Comparison of ENCODE assay signal across 8 cellular contexts in the genomic region with DNA sequence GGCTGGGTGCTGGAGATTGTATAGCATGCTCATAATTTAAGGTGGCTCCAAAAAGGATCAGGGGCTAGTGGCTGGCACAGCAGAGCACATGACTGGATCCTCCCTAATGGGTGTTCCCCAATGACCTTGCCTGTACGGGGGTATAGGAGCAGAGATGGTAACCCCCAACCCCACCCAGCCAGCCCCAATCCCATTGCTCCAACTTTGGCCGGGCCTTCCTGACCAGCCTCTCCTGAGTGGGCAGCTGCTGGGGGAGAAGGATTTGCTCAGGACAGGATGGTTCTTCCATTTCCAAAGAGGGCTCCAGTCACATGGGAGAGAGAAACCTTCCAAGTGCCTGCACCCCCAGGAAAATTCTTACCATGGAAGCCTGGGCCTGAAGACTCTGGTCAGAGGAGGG. TPM values are rescaled to one million over a fixed set of nuclear protein-coding genes. Genes with fewer than 3 reads are reported as not detected.
DNase-seq lines count a peak whose midpoint lies in the region; ATAC-seq and TF ChIP-seq lines count a peak whose summit lies in the region.
"Had no signal": no experiment of that assay in that cellular context is flagged by ENCODE, and none has a peak within 500 bp of the region (broad histone marks: within the 10 kb centered on the region; RNA-seq: fewer than 3 reads in every experiment).

No MANE protein-coding gene starts in this region.

- no peaks in the 10 kb centered on the region for H3K36me3 ChIP-seq in GM23338 (ENCODE audit: insufficient read depth)
- no peaks in the 10 kb centered on the region for H3K36me3 ChIP-seq in left lung
- H3K36me3 ChIP-seq in HAP-1 (replicated peaks) = no peaks in the 10 kb centered on the region

- POLR2A ChIA-PET in activated CD8-positive, alpha-beta T cell treated with anti-CD3 and anti-CD28 coated beads for 36 hours (lab: Charles Lee) = interaction anchor here (1.1 to 2.2 kb wide), 2 partner anchors 10 to 15 kb away, joined by 6 to 9 read pairs; a partner anchor contains a TSS

- H3K27me3 Mint-ChIP-seq in GM23338 (ENCODE audit: insufficient read depth, low read depth, poor library complexity) = peaks cover 37% of the 10 kb centered on the region
- H3K27me3 Mint-ChIP-seq in activated CD8-positive, alpha-beta T cell treated with anti-CD3 and anti-CD28 coated beads for 36 hours = no peaks in the 10 kb centered on the region

- no peak overlapping the region for H3K27ac ChIP-seq in GM23338 (ENCODE audit: low read depth)
- H3K27ac ChIP-seq in left lung = peak overlapping the region; percentile 68 to 88

- H3F3A ChIP-seq in GM23338 (replicated peaks; ENCODE audit: low read depth) = peaks cover 14% of the 10 kb centered on the region

- no peaks in the 10 kb centered on the region for H3K9me3 Mint-ChIP-seq in GM23338
- no peaks in the 10 kb centered on the region for H3K9me3 Mint-ChIP-seq in activated CD8-positive, alpha-beta T cell treated with anti-CD3 and anti-CD28 coated beads for 36 hours
- no peaks in the 10 kb centered on the region for H3K9me3 Mint-ChIP-seq in stimulated activated effector memory CD8-positive, alpha-beta T cell treated with anti-CD3 and anti-CD28 coated beads, Interleukin-12 subunit alpha, Interleukin-12 subunit beta, amount 100 ng/mL, for 72 hours

- H4K20me1 ChIP-seq in GM23338 (replicated peaks; ENCODE audit: insufficient read depth) = peaks cover 12% of the 10 kb centered on the region

- peaks cover 54% of the 10 kb centered on the region for H3K27me3 ChIP-seq in GM23338 (ENCODE audit: insufficient read depth)
- peaks cover 0 to 27% of the 10 kb centered on the region in 2 donors for H3K27me3 ChIP-seq in left lung
- H3K27me3 ChIP-seq in HAP-1 (ENCODE audit: low read depth) = no peaks in the 10 kb centered on the region

- intact Hi-C loops in activated CD8-positive, alpha-beta T cell treated with anti-CD3 and anti-CD28 coated beads for 36 hours (cut with micrococcal nuclease) = no loop called here
- intact Hi-C loops in left lung (cut with DNase I) = no loop called here

- CTCF ChIA-PET in activated CD8-positive, alpha-beta T cell treated with anti-CD3 and anti-CD28 coated beads for 36 hours (lab: Charles Lee) = interaction anchor here (1.2 to 19.6 kb wide), 4 partner anchors 12 to 47 kb away, joined by 3 to 310 read pairs (median 4); no protein-coding TSS in a partner anchor

- DNase-seq in GM23338 (ENCODE audit: low spot score) (no peak), left lung (no peak), AG20443 (ENCODE audit: low spot score) (no peak), HAP-1 (ENCODE audit: low spot score in 2 of 2) (no peak)
- no peak for DNase-seq in activated CD8-positive, alpha-beta T cell treated with anti-CD3 and anti-CD28 coated beads for 36 hours
- no peak for DNase-seq in stimulated activated effector memory CD8-positive, alpha-beta T cell treated with anti-CD3 and anti-CD28 coated beads, Interleukin-12 subunit alpha, Interleukin-12 subunit beta, amount 100 ng/mL, for 72 hours (ENCODE audit: low spot score in 2 of 2)

- H3K4me2 ChIP-seq in GM23338 = peak overlapping the region; percentile 88

- no peaks in the 10 kb centered on the region for H3K36me3 Mint-ChIP-seq in GM23338 (ENCODE audit: low read depth)
- H3K36me3 Mint-ChIP-seq in activated CD8-positive, alpha-beta T cell treated with anti-CD3 and anti-CD28 coated beads for 36 hours (ENCODE audit: low read depth) = peaks cover 7% of the 10 kb centered on the region
- peaks cover 13% of the 10 kb centered on the region for H3K36me3 Mint-ChIP-seq in stimulated activated effector memory CD8-positive, alpha-beta T cell treated with anti-CD3 and anti-CD28 coated beads, Interleukin-12 subunit alpha, Interleukin-12 subunit beta, amount 100 ng/mL, for 72 hours

- no peaks in the 10 kb centered on the region for H3K9me3 ChIP-seq in left lung
- H3K9me3 ChIP-seq in HAP-1 = no peaks in the 10 kb centered on the region

- peaks cover 17% of the 10 kb centered on the region for H3K4me1 ChIP-seq in GM23338 (ENCODE audit: insufficient read depth)
- peaks cover 18 to 60% of the 10 kb centered on the region in 2 donors for H3K4me1 ChIP-seq in left lung
- H3K4me1 ChIP-seq in HAP-1 = peaks cover 12% of the 10 kb centered on the region

- in situ Hi-C loops in HAP-1 (cut with MboI; ENCODE audit: low sequenced_read_pairs) = no loop called here

- H3K27ac Mint-ChIP-seq in GM23338 = no peak overlapping the region
- peak overlapping the region; percentile 71 for H3K27ac Mint-ChIP-seq in activated CD8-positive, alpha-beta T cell treated with anti-CD3 and anti-CD28 coated beads for 36 hours
- H3K27ac Mint-ChIP-seq in stimulated activated effector memory CD8-positive, alpha-beta T cell treated with anti-CD3 and anti-CD28 coated beads, Interleukin-12 subunit alpha, Interleukin-12 subunit beta, amount 100 ng/mL, for 72 hours = no peak overlapping the region

- H3K9me2 ChIP-seq in GM23338 (ENCODE audit: insufficient read depth) = no peaks in the 10 kb centered on the region

- no peak overlapping the region for H2AFZ ChIP-seq in GM23338

- no peak for TF ChIP-seq CTCF in GM23338 (conservative IDR thresholded peaks at IDR 0.05; ENCODE audit: low read depth in 2 of 2)
- TF ChIP-seq CTCF in activated CD8-positive, alpha-beta T cell treated with anti-CD3 and anti-CD28 coated beads for 36 hours (IDR thresholded peaks at IDR 0.05) = no peak
- TF ChIP-seq CTCF in left lung (IDR thresholded peaks at IDR 0.05) = no peak

- peaks cover 32% of the 10 kb centered on the region for H3K4me1 Mint-ChIP-seq in GM23338
- peaks cover 68% of the 10 kb centered on the region for H3K4me1 Mint-ChIP-seq in activated CD8-positive, alpha-beta T cell treated with anti-CD3 and anti-CD28 coated beads for 36 hours (ENCODE audit: low read depth)
- H3K4me1 Mint-ChIP-seq in stimulated activated effector memory CD8-positive, alpha-beta T cell treated with anti-CD3 and anti-CD28 coated beads, Interleukin-12 subunit alpha, Interleukin-12 subunit beta, amount 100 ng/mL, for 72 hours = peaks cover 61% of the 10 kb centered on the region

- peak overlapping the region; percentile 66; the same call in 2 of the 3 replicates for H3K4me3 Mint-ChIP-seq in GM23338
- peak overlapping the region; percentile 65 for H3K4me3 Mint-ChIP-seq in activated CD8-positive, alpha-beta T cell treated with anti-CD3 and anti-CD28 coated beads for 36 hours
- peak overlapping the region; percentile 68 for H3K4me3 Mint-ChIP-seq in stimulated activated effector memory CD8-positive, alpha-beta T cell treated with anti-CD3 and anti-CD28 coated beads, Interleukin-12 subunit alpha, Interleukin-12 subunit beta, amount 100 ng/mL, for 72 hours

- H3K4me3 ChIP-seq in GM23338 = no peak overlapping the region
- no peak overlapping the region for H3K4me3 ChIP-seq in left lung
- H3K4me3 ChIP-seq in HAP-1 = no peak overlapping the region

- peaks cover 15% of the 10 kb centered on the region for H3K79me2 ChIP-seq in GM23338 (replicated peaks; ENCODE audit: insufficient read depth)

- ATAC-seq in GM23338 = no peak
- no peak for ATAC-seq in activated CD8-positive, alpha-beta T cell treated with anti-CD3 and anti-CD28 coated beads for 36 hours
- ATAC-seq in left lung = no peak
- ATAC-seq in stimulated activated effector memory CD8-positive, alpha-beta T cell treated with anti-CD3 and anti-CD28 coated beads, Interleukin-12 subunit alpha, Interleukin-12 subunit beta, amount 100 ng/mL, for 72 hours = no peak
- ATAC-seq in GM21529 (IDR thresholded peaks at IDR 0.05; ENCODE audit: unreplicated experiment) = no peak

TF ChIP-seq in GM23338, 12 proteins besides CTCF, POLR2A, EP300 and RAD21 (continues in another document):
- TF ChIP-seq EZH2phosphoT487 (IDR thresholded peaks at IDR 0.05; ENCODE audit: unreplicated experiment) (no peak), STAT1 (IDR thresholded peaks at IDR 0.05; ENCODE audit: unreplicated experiment) (no peak), ZNF114 (CRISPR knock-in tag; IDR thresholded peaks at IDR 0.05) (no peak)
- TF ChIP-seq, protein P1, sequence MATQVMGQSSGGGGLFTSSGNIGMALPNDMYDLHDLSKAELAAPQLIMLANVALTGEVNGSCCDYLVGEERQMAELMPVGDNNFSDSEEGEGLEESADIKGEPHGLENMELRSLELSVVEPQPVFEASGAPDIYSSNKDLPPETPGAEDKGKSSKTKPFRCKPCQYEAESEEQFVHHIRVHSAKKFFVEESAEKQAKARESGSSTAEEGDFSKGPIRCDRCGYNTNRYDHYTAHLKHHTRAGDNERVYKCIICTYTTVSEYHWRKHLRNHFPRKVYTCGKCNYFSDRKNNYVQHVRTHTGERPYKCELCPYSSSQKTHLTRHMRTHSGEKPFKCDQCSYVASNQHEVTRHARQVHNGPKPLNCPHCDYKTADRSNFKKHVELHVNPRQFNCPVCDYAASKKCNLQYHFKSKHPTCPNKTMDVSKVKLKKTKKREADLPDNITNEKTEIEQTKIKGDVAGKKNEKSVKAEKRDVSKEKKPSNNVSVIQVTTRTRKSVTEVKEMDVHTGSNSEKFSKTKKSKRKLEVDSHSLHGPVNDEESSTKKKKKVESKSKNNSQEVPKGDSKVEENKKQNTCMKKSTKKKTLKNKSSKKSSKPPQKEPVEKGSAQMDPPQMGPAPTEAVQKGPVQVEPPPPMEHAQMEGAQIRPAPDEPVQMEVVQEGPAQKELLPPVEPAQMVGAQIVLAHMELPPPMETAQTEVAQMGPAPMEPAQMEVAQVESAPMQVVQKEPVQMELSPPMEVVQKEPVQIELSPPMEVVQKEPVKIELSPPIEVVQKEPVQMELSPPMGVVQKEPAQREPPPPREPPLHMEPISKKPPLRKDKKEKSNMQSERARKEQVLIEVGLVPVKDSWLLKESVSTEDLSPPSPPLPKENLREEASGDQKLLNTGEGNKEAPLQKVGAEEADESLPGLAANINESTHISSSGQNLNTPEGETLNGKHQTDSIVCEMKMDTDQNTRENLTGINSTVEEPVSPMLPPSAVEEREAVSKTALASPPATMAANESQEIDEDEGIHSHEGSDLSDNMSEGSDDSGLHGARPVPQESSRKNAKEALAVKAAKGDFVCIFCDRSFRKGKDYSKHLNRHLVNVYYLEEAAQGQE (IDR thresholded peaks at IDR 0.05; ENCODE audit: unreplicated experiment) = no peak

RNA-seq across cellular contexts. Expression of a gene that starts 15.3 kb away (rescaled TPM):
- total RNA-seq in GM23338 (2014; rRNA removed; shearing (Covaris generic)) = 13.4 and 19.1 TPM in 2 replicates
- 7.5 and 8.3 TPM in 2 replicates for polyA plus RNA-seq in GM23338 (2016; fragmentation: Nextera tagmentation; extraction: Ambion mirVana)
- 100 to 1,000 TPM; 120 to 128 TPM for total RNA-seq in activated CD8-positive, alpha-beta T cell treated with anti-CD3 and anti-CD28 coated beads for 36 hours
- total RNA-seq in left lung = 100 to 1,000 TPM in 1 of 2 donors, 10 to 100 TPM in 1; 36.4 to 165 TPM

RNA-seq across cellular contexts. Expression of a gene that starts 29.2 kb away (rescaled TPM):
- total RNA-seq in GM23338 (2014; rRNA removed; shearing (Covaris generic)) = 3.0 and 3.5 TPM in 2 replicates
- 0.34 and 0.73 TPM in 2 replicates for polyA plus RNA-seq in GM23338 (2016; fragmentation: Nextera tagmentation; extraction: Ambion mirVana)
- 10 to 100 TPM; 26.0 to 26.4 TPM for total RNA-seq in activated CD8-positive, alpha-beta T cell treated with anti-CD3 and anti-CD28 coated beads for 36 hours
- total RNA-seq in left lung = 10 to 100 TPM; 30.6 to 63.7 TPM

RNA-seq across cellular contexts. Expression of a gene that starts 33.9 kb away (rescaled TPM):
- 60.3 and 111 TPM in 2 replicates for total RNA-seq in GM23338 (2014; rRNA removed; shearing (Covaris generic))
- 27.7 and 29.4 TPM in 2 replicates for polyA plus RNA-seq in GM23338 (2016; fragmentation: Nextera tagmentation; extraction: Ambion mirVana)
- 10 to 100 TPM; 25.6 to 28.4 TPM for total RNA-seq in activated CD8-positive, alpha-beta T cell treated with anti-CD3 and anti-CD28 coated beads for 36 hours
- total RNA-seq in left lung = 10 to 100 TPM; 35.7 to 42.4 TPM

RNA-seq across cellular contexts. Expression of a gene that starts 43.6 kb away (rescaled TPM):
- total RNA-seq in GM23338 (2014; rRNA removed; shearing (Covaris generic)) = 0.12 and 0.66 TPM in 2 replicates
- polyA plus RNA-seq in GM23338 (2016; fragmentation: Nextera tagmentation; extraction: Ambion mirVana) = 0.66 and 0.80 TPM in 2 replicates
- not detected for total RNA-seq in activated CD8-positive, alpha-beta T cell treated with anti-CD3 and anti-CD28 coated beads for 36 hours
- total RNA-seq in left lung = 1 to 10 TPM in 1 of 2 donors, under 1 TPM in 1; 0.47 to 4.5 TPM
- total RNA-seq: epithelial cell of proximal tubule had no signal
